In the genomic region with DNA sequence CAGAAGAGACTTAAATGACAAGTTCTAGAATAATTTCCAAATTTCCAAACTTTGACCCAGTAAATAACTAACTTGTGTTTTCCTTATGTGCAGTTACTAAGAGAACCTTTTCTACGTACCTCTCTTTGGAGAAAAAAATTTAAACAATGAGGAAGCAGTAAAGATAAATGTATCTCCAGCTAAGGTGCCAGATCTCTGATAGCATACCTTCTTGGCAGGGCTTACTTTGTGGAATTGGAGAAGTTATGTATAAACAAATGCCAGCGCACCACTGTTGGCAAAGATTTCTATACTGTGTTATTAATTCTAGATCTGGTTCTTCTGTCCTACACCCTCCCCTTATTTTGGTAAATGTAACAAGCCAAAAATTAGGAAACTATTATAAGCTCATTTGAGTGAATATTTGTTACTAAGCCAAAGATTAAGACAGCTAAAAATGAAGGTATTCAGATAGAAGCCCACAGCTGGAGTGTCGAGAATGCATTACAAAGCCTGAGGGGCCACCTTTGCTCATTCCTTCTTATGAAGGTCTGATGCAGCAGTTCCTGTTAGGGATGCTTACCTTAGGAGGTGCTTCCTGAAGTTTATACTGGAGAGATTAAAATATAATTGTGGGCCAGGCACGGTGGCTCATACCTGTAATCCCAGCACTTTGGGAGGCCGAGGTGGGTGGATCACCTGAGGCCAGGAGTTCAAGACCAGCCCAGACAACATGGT, we compare ENCODE assay signal across 22 cellular contexts.
"Had no signal": no experiment of that assay in that cellular context is flagged by ENCODE, and none has a peak within 500 bp of the region (broad histone marks: within the 10 kb centered on the region; RNA-seq: fewer than 3 reads in every experiment).

No MANE protein-coding gene starts in this region.

- H3K27ac ChIP-seq: brain microvascular endothelial cell, skin epidermis, transverse colon had no signal

- H3K4me3 ChIP-seq: mucosa of descending colon, skin epidermis, transverse colon had no signal

- ATAC-seq: activated CD8-positive, alpha-beta T cell treated with anti-CD3 and anti-CD28 coated beads for 36 hours; effector memory CD8-positive, alpha-beta T cell; mucosa of descending colon; naive thymus-derived CD8-positive, alpha-beta T cell; right cardiac atrium; T-helper 17 cell had no signal

- H3K9me3 Mint-ChIP-seq: dendritic cell treated with granulocyte-macrophage colony-stimulating factor and Interleukin-4, amounts not matched to agents 40 ng/mL and 50 ng/mL, for 4 days; effector memory CD8-positive, alpha-beta T cell; immature natural killer cell had no signal

- H3K4me3 Mint-ChIP-seq: activated CD8-positive, alpha-beta T cell treated with anti-CD3 and anti-CD28 coated beads for 36 hours; activated naive CD8-positive, alpha-beta T cell; dendritic cell treated with granulocyte-macrophage colony-stimulating factor and Interleukin-4, amounts not matched to agents 40 ng/mL and 50 ng/mL, for 4 days; effector memory CD8-positive, alpha-beta T cell; immature natural killer cell; naive thymus-derived CD8-positive, alpha-beta T cell; T-helper 17 cell had no signal

- DNase-seq: activated CD4-positive, alpha-beta T cell treated with anti-CD3 and anti-CD28 coated beads for 48 hours; activated CD8-positive, alpha-beta memory T cell treated with anti-CD3 and anti-CD28 coated beads, Interleukin-2, amount 50 U/mL, for 4 hours; activated CD8-positive, alpha-beta T cell treated with anti-CD3 and anti-CD28 coated beads for 36 hours; activated gamma-delta T cell; activated T-cell treated with anti-CD3 and anti-CD28 coated beads, Interleukin-2, amount 50 U/mL, for 48 hours; amniotic stem cell; brain microvascular endothelial cell; effector memory CD8-positive, alpha-beta T cell; head of caudate nucleus; immature natural killer cell; mucosa of descending colon; naive thymus-derived CD8-positive, alpha-beta T cell; posterior cingulate gyrus; right cardiac atrium; stimulated activated CD4-positive, alpha-beta T cell treated with anti-CD3 and anti-CD28 coated beads, Interleukin-4, amount 100 ng/mL, for 4 hours; stimulated activated CD8-positive, alpha-beta memory T cell treated with anti-CD3 and anti-CD28 coated beads, Interleukin-4, amount 100 ng/mL, for 48 hours; stimulated activated naive CD4-positive, alpha-beta T cell treated with Interleukin-2 at 50 U/mL for 16 hours; T-helper 17 cell; transverse colon had no signal

- H3K27me3 ChIP-seq: brain microvascular endothelial cell, transverse colon had no signal

- H3K36me3 ChIP-seq: brain microvascular endothelial cell, transverse colon had no signal

- H3K9me3 ChIP-seq: mucosa of descending colon, transverse colon had no signal

- H3K27ac Mint-ChIP-seq: activated CD8-positive, alpha-beta T cell treated with anti-CD3 and anti-CD28 coated beads for 36 hours; activated naive CD8-positive, alpha-beta T cell; dendritic cell treated with granulocyte-macrophage colony-stimulating factor and Interleukin-4, amounts not matched to agents 40 ng/mL and 50 ng/mL, for 4 days; effector memory CD8-positive, alpha-beta T cell; immature natural killer cell; naive thymus-derived CD8-positive, alpha-beta T cell; T-helper 17 cell had no signal

- H3K27me3 Mint-ChIP-seq: activated CD8-positive, alpha-beta T cell treated with anti-CD3 and anti-CD28 coated beads for 36 hours; activated naive CD8-positive, alpha-beta T cell; dendritic cell treated with granulocyte-macrophage colony-stimulating factor and Interleukin-4, amounts not matched to agents 40 ng/mL and 50 ng/mL, for 4 days; effector memory CD8-positive, alpha-beta T cell; naive thymus-derived CD8-positive, alpha-beta T cell; T-helper 17 cell had no signal

- H3K4me1 Mint-ChIP-seq: immature natural killer cell; naive thymus-derived CD8-positive, alpha-beta T cell; T-helper 17 cell had no signal

- H3K4me1 ChIP-seq: transverse colon had no signal
